Comparison of ENCODE assay signal across 25 cellular contexts in the genomic region with DNA sequence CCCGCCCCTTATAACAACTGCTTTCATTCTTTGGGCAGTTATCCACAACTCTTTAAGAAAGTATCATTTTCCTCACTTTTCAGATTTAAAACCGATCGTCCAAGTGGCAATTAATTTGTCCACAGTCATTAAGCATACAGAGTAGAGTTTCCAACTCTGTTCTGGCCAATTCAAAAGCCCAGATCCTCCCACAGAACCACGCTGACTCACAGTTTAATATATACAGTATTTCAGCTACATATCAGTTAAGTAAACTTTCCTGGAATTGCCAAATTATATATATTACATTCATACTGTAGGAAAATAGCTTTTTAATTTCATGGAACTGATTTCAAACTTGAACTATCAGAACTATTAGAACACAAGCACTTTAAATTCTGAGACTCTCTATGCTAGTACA.
"Had no signal": no experiment of that assay in that cellular context is flagged by ENCODE, and none has a peak within 500 bp of the region (broad histone marks: within the 10 kb centered on the region; RNA-seq: fewer than 3 reads in every experiment).

No MANE protein-coding gene starts in this region.

- DNase-seq: effector CD8-positive, alpha-beta T cell; endodermal cell; foreskin keratinocyte; glutamatergic neuron; heart right ventricle; hippocampal formation; left cardiac atrium; left lung; mesenchymal stem cell; naive thymus-derived CD8-positive, alpha-beta T cell; nephron progenitor cell; nucleus accumbens; stimulated activated CD4-positive, alpha-beta T cell treated with anti-CD3 and anti-CD28 coated beads, Interleukin-2, amount 100 ng/mL, for 24 hours; stimulated activated CD4-positive, alpha-beta T cell treated with anti-CD3 and anti-CD28 coated beads, Interleukin-4, amount 100 ng/mL, for 24 hours; stimulated activated naive CD4-positive, alpha-beta T cell treated with Interleukin-2 at 50 U/mL for 16 hours; stomach; thyroid gland; trophoblast cell had no signal

- H3K9me3 ChIP-seq: heart right ventricle, left lung, prostate gland, right atrium auricular region, stomach, thyroid gland, vagina had no signal

- H3K27me3 ChIP-seq: foreskin keratinocyte, heart right ventricle, left lung, right atrium auricular region, stomach, thyroid gland, vagina had no signal

- H3K27ac ChIP-seq: epithelial cell of prostate, foreskin keratinocyte, heart right ventricle, left lung, prostate gland, right atrium auricular region, stomach, thyroid gland, vagina had no signal

- H3K4me1 ChIP-seq: left lung, prostate gland, thyroid gland, vagina had no signal

- ATAC-seq: esophagus mucosa; foreskin keratinocyte; heart right ventricle; left cardiac atrium; left lung; naive thymus-derived CD8-positive, alpha-beta T cell; sciatic nerve; stimulated activated effector memory CD8-positive, alpha-beta T cell treated with anti-CD3 and anti-CD28 coated beads, Interleukin-12 subunit alpha, Interleukin-12 subunit beta, amount 100 ng/mL, for 72 hours had no signal

- H3K36me3 ChIP-seq: heart right ventricle, left lung, prostate gland, right atrium auricular region, stomach, thyroid gland, vagina had no signal

- H3K4me3 ChIP-seq: heart right ventricle, left lung, prostate gland, right atrium auricular region, stomach, thyroid gland, vagina had no signal
